Comparison of ENCODE assay signal across 1 cellular context in genomic region chr5:89384391-89384790, GRCh38.
TF ChIP-seq lines count a peak whose summit lies in the region.

No MANE protein-coding gene starts in this region.

TF ChIP-seq in SK-N-SH, 30 proteins besides CTCF, POLR2A, EP300 and RAD21:
- TF ChIP-seq USF1 (IDR thresholded peaks at IDR 0.05; ENCODE audit: borderline replicate concordance, low read depth) (no peak), CHD2 (IDR thresholded peaks at IDR 0.05; ENCODE audit: low read length, partially characterized antibody) (no peak), RXRA (IDR thresholded peaks at IDR 0.05; ENCODE audit: borderline replicate concordance, low read depth) (no peak), TEAD4 (IDR thresholded peaks at IDR 0.05; ENCODE audit: borderline replicate concordance, insufficient read depth) (no peak), FOXJ3 (CRISPR knock-in tag; IDR thresholded peaks at IDR 0.05) (no peak), TCF12 (IDR thresholded peaks at IDR 0.05) (no peak), PBX3 (IDR thresholded peaks at IDR 0.05) (no peak), NRF1 (IDR thresholded peaks at IDR 0.05; ENCODE audit: low read depth, low read length) (no peak), FOSL2 (IDR thresholded peaks at IDR 0.05; ENCODE audit: borderline replicate concordance, low read depth) (no peak), MEF2A (IDR thresholded peaks at IDR 0.05; ENCODE audit: borderline replicate concordance, low read depth) (no peak), POLR2AphosphoS5 (IDR thresholded peaks at IDR 0.05; ENCODE audit: low read depth, low read length) (no peak), TAF1 (IDR thresholded peaks at IDR 0.05; ENCODE audit: borderline replicate concordance, low read depth, low read length) (no peak), MAX (IDR thresholded peaks at IDR 0.05; ENCODE audit: low read depth) (no peak), FOXM1 (IDR thresholded peaks at IDR 0.05; ENCODE audit: low read depth) (no peak), RFX5 (IDR thresholded peaks at IDR 0.05; ENCODE audit: low read length) (no peak), ZBTB33 (IDR thresholded peaks at IDR 0.05; ENCODE audit: borderline replicate concordance, low read depth) (no peak)
